In the genomic region with DNA sequence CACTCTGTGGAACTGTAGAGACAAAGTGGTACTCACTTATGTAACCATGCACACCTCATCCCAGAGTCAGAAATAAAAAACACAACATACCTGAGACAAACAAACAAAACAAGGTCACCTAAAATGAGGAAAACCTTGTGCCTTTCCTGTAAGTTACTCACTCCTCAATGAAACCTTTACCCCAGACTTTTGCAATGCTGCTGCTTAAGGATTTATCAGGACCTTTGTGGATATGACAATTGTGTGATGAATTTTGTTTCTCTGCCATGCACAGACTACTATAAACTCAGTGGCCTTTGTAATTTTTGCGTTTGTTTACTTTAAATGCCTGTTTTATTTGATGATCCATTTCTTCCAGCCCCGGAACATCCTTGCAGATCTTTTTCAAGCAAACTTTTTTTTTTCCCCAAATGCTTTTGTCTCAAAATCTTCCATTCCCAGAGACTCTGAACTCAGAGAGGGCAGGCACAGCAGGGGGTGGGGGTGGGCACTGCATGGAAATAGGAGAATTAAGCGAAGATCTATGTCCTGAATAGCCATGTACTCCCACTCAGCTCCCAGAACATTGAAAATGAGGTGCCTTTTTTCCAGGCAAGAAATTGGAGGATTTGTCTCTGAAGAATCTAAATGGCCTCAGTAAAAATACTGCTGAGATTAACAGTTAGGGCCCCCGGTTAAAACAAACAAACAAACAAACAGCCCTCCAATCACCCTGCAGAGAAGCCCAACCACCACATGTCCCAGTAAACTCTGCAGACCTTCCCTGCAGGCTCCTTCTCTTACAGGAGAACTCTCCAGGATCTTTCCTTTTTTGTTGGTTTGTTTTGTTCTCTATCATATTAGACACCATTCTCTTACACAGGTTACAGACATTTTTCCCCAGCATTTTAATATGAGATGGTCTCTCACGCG, we compare ENCODE assay signal across 1 cellular context.
TF ChIP-seq lines count a peak whose summit lies in the region.

No MANE protein-coding gene starts in this region.

TF ChIP-seq in K562, 482 proteins besides CTCF, POLR2A, EP300 and RAD21 (continued from another document):
- TF ChIP-seq SMARCA5 (IDR thresholded peaks at IDR 0.05) = no peak
- TF ChIP-seq ZNF143 (CRISPR knock-in tag; IDR thresholded peaks at IDR 0.05) = no peak
- TF ChIP-seq, protein P1, sequence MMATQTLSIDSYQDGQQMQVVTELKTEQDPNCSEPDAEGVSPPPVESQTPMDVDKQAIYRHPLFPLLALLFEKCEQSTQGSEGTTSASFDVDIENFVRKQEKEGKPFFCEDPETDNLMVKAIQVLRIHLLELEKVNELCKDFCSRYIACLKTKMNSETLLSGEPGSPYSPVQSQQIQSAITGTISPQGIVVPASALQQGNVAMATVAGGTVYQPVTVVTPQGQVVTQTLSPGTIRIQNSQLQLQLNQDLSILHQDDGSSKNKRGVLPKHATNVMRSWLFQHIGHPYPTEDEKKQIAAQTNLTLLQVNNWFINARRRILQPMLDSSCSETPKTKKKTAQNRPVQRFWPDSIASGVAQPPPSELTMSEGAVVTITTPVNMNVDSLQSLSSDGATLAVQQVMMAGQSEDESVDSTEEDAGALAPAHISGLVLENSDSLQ (IDR thresholded peaks at IDR 0.05) = no peak
- TF ChIP-seq ETV5 (CRISPR knock-in tag; IDR thresholded peaks at IDR 0.05; ENCODE audit: low read depth) = no peak
- TF ChIP-seq, protein P2, sequence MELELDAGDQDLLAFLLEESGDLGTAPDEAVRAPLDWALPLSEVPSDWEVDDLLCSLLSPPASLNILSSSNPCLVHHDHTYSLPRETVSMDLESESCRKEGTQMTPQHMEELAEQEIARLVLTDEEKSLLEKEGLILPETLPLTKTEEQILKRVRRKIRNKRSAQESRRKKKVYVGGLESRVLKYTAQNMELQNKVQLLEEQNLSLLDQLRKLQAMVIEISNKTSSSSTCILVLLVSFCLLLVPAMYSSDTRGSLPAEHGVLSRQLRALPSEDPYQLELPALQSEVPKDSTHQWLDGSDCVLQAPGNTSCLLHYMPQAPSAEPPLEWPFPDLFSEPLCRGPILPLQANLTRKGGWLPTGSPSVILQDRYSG (tag; conservative IDR thresholded peaks at IDR 0.05; ENCODE audit: low read depth) = no peak
- no peak for TF ChIP-seq NRF1 (conservative IDR thresholded peaks at IDR 0.05 in 1 of 2, IDR thresholded peaks at IDR 0.05 in 1 of 2)
- TF ChIP-seq ZNF699 (CRISPR knock-in tag; IDR thresholded peaks at IDR 0.05; ENCODE audit: insufficient replicate concordance) = no peak
- TF ChIP-seq PRMT5 (CRISPR knock-in tag; IDR thresholded peaks at IDR 0.05) = no peak
- no peak for TF ChIP-seq CEBPB (tag; IDR thresholded peaks at IDR 0.05)
- TF ChIP-seq SMAD2 (IDR thresholded peaks at IDR 0.05; ENCODE audit: low read depth, low read length) = no peak
- no peak for TF ChIP-seq OTX1 (CRISPR knock-in tag; IDR thresholded peaks at IDR 0.05)
- no peak for TF ChIP-seq LCOR (CRISPR knock-in tag; IDR thresholded peaks at IDR 0.05)
- TF ChIP-seq RNF2 (IDR thresholded peaks at IDR 0.05) = no peak
- no peak for TF ChIP-seq ARID2 (IDR thresholded peaks at IDR 0.05)
- no peak for TF ChIP-seq ZKSCAN1 (IDR thresholded peaks at IDR 0.05; ENCODE audit: low read depth, low read length)
- TF ChIP-seq NFE2 (IDR thresholded peaks at IDR 0.05; ENCODE audit: low read depth) = no peak
- no peak for TF ChIP-seq ZNF175 (CRISPR knock-in tag; IDR thresholded peaks at IDR 0.05; ENCODE audit: low read depth)
